In genomic region chr16:87685405-87685755, GRCh38 we compare ENCODE assay signal across 9 cellular contexts.
"Had no signal": no experiment of that assay in that cellular context is flagged by ENCODE, and none has a peak within 500 bp of the region (broad histone marks: within the 10 kb centered on the region; RNA-seq: fewer than 3 reads in every experiment).

No MANE protein-coding gene starts in this region.

- DNase-seq: H7, HFFc6, IMR-90, KBM-7 had no signal

- H3K9me3 ChIP-seq: HAP-1 had no signal

- H3K9me3 Mint-ChIP-seq: GM23338, HFFc6 had no signal

- H2AFZ ChIP-seq: GM23338 had no signal

- H3K4me1 ChIP-seq: HAP-1 had no signal

- H3K4me2 ChIP-seq: GM23338, KMS-11 had no signal

- ATAC-seq: GM23338, HCT116 had no signal

- H3K4me3 ChIP-seq: GM23338, HAP-1 had no signal

- H3K27ac Mint-ChIP-seq: HFFc6 had no signal

- H3K9ac ChIP-seq: KMS-11 had no signal

- H3K27ac ChIP-seq: HL-60, KMS-11 had no signal

- H3K4me1 Mint-ChIP-seq: GM23338 had no signal

- H3K36me3 ChIP-seq: HAP-1 had no signal

- H3K4me3 Mint-ChIP-seq: GM23338, HFFc6 had no signal
